In the genomic region with DNA sequence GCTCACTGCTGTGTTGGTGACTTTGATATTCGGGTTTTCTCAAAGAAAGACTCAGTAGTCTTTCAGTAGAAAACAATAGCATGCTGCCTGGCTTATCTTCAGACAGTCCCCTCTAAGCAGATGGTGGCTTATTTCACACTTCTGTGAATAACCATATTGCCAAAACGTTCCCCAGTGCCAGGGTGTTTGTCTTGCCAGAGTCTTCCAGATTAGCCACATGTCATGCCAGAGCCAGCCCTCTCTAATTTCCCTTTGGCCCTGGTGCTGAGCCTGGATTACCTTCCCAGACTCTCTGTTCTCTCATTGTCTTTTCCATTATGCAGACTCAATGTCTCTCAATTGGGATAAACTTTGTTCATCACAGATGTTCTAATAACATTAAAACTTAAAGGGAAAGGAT, we compare ENCODE assay signal across 25 cellular contexts.
"Had no signal": no experiment of that assay in that cellular context is flagged by ENCODE, and none has a peak within 500 bp of the region (broad histone marks: within the 10 kb centered on the region; RNA-seq: fewer than 3 reads in every experiment).

No MANE protein-coding gene starts in this region.

- H3K9me3 ChIP-seq: esophagus squamous epithelium, left lung, ovary, psoas muscle, sigmoid colon, testis, tibial artery had no signal

- H3K4me3 ChIP-seq: coronary artery, esophagus squamous epithelium, heart right ventricle, left lung, ovary, psoas muscle, sigmoid colon, testis, tibial artery had no signal

- H3K27ac ChIP-seq: coronary artery, esophagus squamous epithelium, heart right ventricle, left lung, ovary, psoas muscle, sigmoid colon, testis, tibial artery had no signal

- H3K27me3 ChIP-seq: esophagus squamous epithelium, heart right ventricle, left lung, ovary, sigmoid colon, testis, tibial artery had no signal

- ATAC-seq: effector memory CD8-positive, alpha-beta T cell; heart right ventricle; left cardiac atrium; left lung; naive thymus-derived CD8-positive, alpha-beta T cell; psoas muscle; right cardiac atrium; stimulated activated memory B cell treated with anti-CD40 and anti-IgM and Interleukin-4, amounts not matched to agents 10 μg/mL and 1 μg/mL and 100 μg/mL, for 72 hours; stimulated activated naive CD8-positive, alpha-beta T cell treated with anti-CD3 and anti-CD28 coated beads, Interleukin-15, Interleukin-2, amounts not matched to agents 100 U/mL and 50 U/mL, for 24 hours had no signal

- H3K36me3 ChIP-seq: esophagus squamous epithelium, heart right ventricle, left lung, ovary, sigmoid colon, tibial artery had no signal

- H3K4me1 ChIP-seq: esophagus squamous epithelium, heart right ventricle, left lung, psoas muscle, sigmoid colon, testis, tibial artery had no signal

- DNase-seq: dermis blood vessel endothelial cell; effector memory CD8-positive, alpha-beta T cell; erythroblast; esophagus squamous epithelium; foreskin melanocyte; glutamatergic neuron; heart right ventricle; left cardiac atrium; left lung; mammary epithelial cell; naive thymus-derived CD8-positive, alpha-beta T cell; nephron progenitor cell; occipital lobe; ovary; posterior cingulate gyrus; psoas muscle; right cardiac atrium; sigmoid colon; stimulated activated CD4-positive, alpha-beta T cell treated with anti-CD3 and anti-CD28 coated beads, Interleukin-4, amount 100 ng/mL, for 4 hours; stimulated activated naive CD8-positive, alpha-beta T cell treated with anti-CD3 and anti-CD28 coated beads, Interleukin-15, Interleukin-2, amounts not matched to agents 100 U/mL and 50 U/mL, for 24 hours; substantia nigra; testis; tibial artery had no signal
